ENCODE assay signal across 15 cellular contexts in genomic region chr21:42632336-42632751, GRCh38.
"Had no signal": no experiment of that assay in that cellular context is flagged by ENCODE, and none has a peak within 500 bp of the region (broad histone marks: within the 10 kb centered on the region; RNA-seq: fewer than 3 reads in every experiment).

No MANE protein-coding gene starts in this region.

- ATAC-seq: activated T-cell treated with anti-CD3 and anti-CD28 coated beads, Interleukin-2, amount 50 U/mL, for 72 hours; foreskin keratinocyte; left lung; naive thymus-derived CD4-positive, alpha-beta T cell; pancreas; right lobe of liver; stimulated activated naive B cell treated with anti-CD40 and anti-IgM and Interleukin-4, amounts not matched to agents 10 μg/mL and 1 μg/mL and 100 μg/mL, for 72 hours had no signal

- H3K27me3 ChIP-seq: left lung, pancreas, right lobe of liver had no signal

- H3K4me1 ChIP-seq: foreskin keratinocyte, pancreas had no signal

- H3K4me3 ChIP-seq: left lung, pancreas, right lobe of liver had no signal

- H3K9me3 Mint-ChIP-seq: activated T-cell treated with anti-CD3 and anti-CD28 coated beads, Interleukin-2, amount 50 U/mL, for 72 hours; memory B cell; naive thymus-derived CD4-positive, alpha-beta T cell; stimulated activated naive B cell treated with anti-CD40 and anti-IgM and Interleukin-4, amounts not matched to agents 10 μg/mL and 1 μg/mL and 100 μg/mL, for 72 hours; T-helper 1 cell treated with Interleukin-12 subunit alpha and Interleukin-12 subunit beta and Interleukin-4 antibody, amounts not matched to agents 30 μg/mL and 1 μg/mL, for 36 hours had no signal

- DNase-seq: activated CD4-positive, alpha-beta T cell treated with anti-CD3 and anti-CD28 coated beads for 1 hour; activated CD8-positive, alpha-beta memory T cell treated with anti-CD3 and anti-CD28 coated beads for 24 hours; activated CD8-positive, alpha-beta memory T cell treated with anti-CD3 and anti-CD28 coated beads, Interleukin-2, amount 50 U/mL, for 48 hours; activated T-cell treated with anti-CD3 and anti-CD28 coated beads, Interleukin-2, amount 50 U/mL, for 72 hours; foreskin keratinocyte; hypothalamus; naive thymus-derived CD4-positive, alpha-beta T cell; stimulated activated naive B cell treated with anti-CD40 and anti-IgM and Interleukin-4, amounts not matched to agents 10 μg/mL and 1 μg/mL and 100 μg/mL, for 72 hours had no signal

- H3K4me3 Mint-ChIP-seq: activated naive CD8-positive, alpha-beta T cell; activated T-cell treated with anti-CD3 and anti-CD28 coated beads, Interleukin-2, amount 50 U/mL, for 72 hours; memory B cell; naive thymus-derived CD4-positive, alpha-beta T cell; stimulated activated naive B cell treated with anti-CD40 and anti-IgM and Interleukin-4, amounts not matched to agents 10 μg/mL and 1 μg/mL and 100 μg/mL, for 72 hours; T-helper 1 cell treated with Interleukin-12 subunit alpha and Interleukin-12 subunit beta and Interleukin-4 antibody, amounts not matched to agents 30 μg/mL and 1 μg/mL, for 36 hours had no signal

- H3K36me3 Mint-ChIP-seq: activated naive CD8-positive, alpha-beta T cell; memory B cell; naive thymus-derived CD4-positive, alpha-beta T cell; stimulated activated naive B cell treated with anti-CD40 and anti-IgM and Interleukin-4, amounts not matched to agents 10 μg/mL and 1 μg/mL and 100 μg/mL, for 72 hours had no signal

- H3K27me3 Mint-ChIP-seq: activated naive CD8-positive, alpha-beta T cell; naive thymus-derived CD4-positive, alpha-beta T cell had no signal

- H3K27ac Mint-ChIP-seq: activated naive CD8-positive, alpha-beta T cell; activated T-cell treated with anti-CD3 and anti-CD28 coated beads, Interleukin-2, amount 50 U/mL, for 72 hours; memory B cell; naive thymus-derived CD4-positive, alpha-beta T cell; stimulated activated naive B cell treated with anti-CD40 and anti-IgM and Interleukin-4, amounts not matched to agents 10 μg/mL and 1 μg/mL and 100 μg/mL, for 72 hours; T-helper 1 cell treated with Interleukin-12 subunit alpha and Interleukin-12 subunit beta and Interleukin-4 antibody, amounts not matched to agents 30 μg/mL and 1 μg/mL, for 36 hours had no signal

- H3K36me3 ChIP-seq: left lung, neutrophil, pancreas, right lobe of liver had no signal

- H3K9me3 ChIP-seq: left lung, neutrophil, pancreas, right lobe of liver had no signal

- H3K4me1 Mint-ChIP-seq: memory B cell; stimulated activated naive B cell treated with anti-CD40 and anti-IgM and Interleukin-4, amounts not matched to agents 10 μg/mL and 1 μg/mL and 100 μg/mL, for 72 hours had no signal

- H3K27ac ChIP-seq: foreskin keratinocyte, left lung, neutrophil, pancreas, right lobe of liver had no signal
